ENCODE assay signal across 8 cellular contexts in genomic region chr2:39803839-39804238, GRCh38.
"Had no signal": no experiment of that assay in that cellular context is flagged by ENCODE, and none has a peak within 500 bp of the region (broad histone marks: within the 10 kb centered on the region; RNA-seq: fewer than 3 reads in every experiment).

No MANE protein-coding gene starts in this region.

- DNase-seq: IMR-90, KBM-7, KG1 had no signal

- ATAC-seq: HepG2, K562 had no signal

- H3K36me3 Mint-ChIP-seq: IgD-negative memory B cell had no signal

- H3K4me3 Mint-ChIP-seq: IgD-negative memory B cell had no signal

- H3K4me3 ChIP-seq: K562 had no signal

- FAIRE-seq: HepG2, HTR-8/SVneo, K562 had no signal

- H3K27ac ChIP-seq: HL-60 had no signal

- H3K4me1 Mint-ChIP-seq: IgD-negative memory B cell had no signal

- H3K27ac Mint-ChIP-seq: IgD-negative memory B cell had no signal
